Comparison of ENCODE assay signal across 16 cellular contexts in genomic region chr3:88589131-88589530, GRCh38.
DNase-seq lines count a peak whose midpoint lies in the region; ATAC-seq, FAIRE-seq and TF ChIP-seq lines count a peak whose summit lies in the region.
"Had no signal": no experiment of that assay in that cellular context is flagged by ENCODE, and none has a peak within 500 bp of the region (broad histone marks: within the 10 kb centered on the region; RNA-seq: fewer than 3 reads in every experiment).

No MANE protein-coding gene starts in this region.

- no peaks in the 10 kb centered on the region for H3K36me3 Mint-ChIP-seq in GM23338 (ENCODE audit: low read depth)
- no peaks in the 10 kb centered on the region for H3K36me3 Mint-ChIP-seq in WTC11
- H3K36me3 Mint-ChIP-seq in glutamatergic neuron (ENCODE audit: unreplicated experiment), result no peaks in the 10 kb centered on the region
- H3K36me3 Mint-ChIP-seq in neural progenitor cell, result no peaks in the 10 kb centered on the region

- POLR2A ChIA-PET in WTC11 (lab: Charles Lee), result no interaction called here

- TF ChIP-seq CTCF in GM23338 (conservative IDR thresholded peaks at IDR 0.05; ENCODE audit: low read depth in 2 of 2) (no peak), WTC11 (IDR thresholded peaks at IDR 0.05) (no peak), glutamatergic neuron (IDR thresholded peaks at IDR 0.05; ENCODE audit: partially characterized antibody, unreplicated experiment) (no peak), neural progenitor cell (IDR thresholded peaks at IDR 0.05) (no peak)

- H3K79me2 ChIP-seq in GM23338 (replicated peaks; ENCODE audit: insufficient read depth) (no peaks in the 10 kb centered on the region), neural progenitor cell (ENCODE audit: low read depth) (no peaks in the 10 kb centered on the region)

- CTCF ChIA-PET in WTC11 (lab: Charles Lee), result no interaction called here

- H3K9me3 Mint-ChIP-seq in GM23338 (no peaks in the 10 kb centered on the region), WTC11 (no peaks in the 10 kb centered on the region), glutamatergic neuron (ENCODE audit: unreplicated experiment) (peaks cover 3% of the 10 kb centered on the region), neural progenitor cell (peaks cover 3% of the 10 kb centered on the region)
- H3K9me3 Mint-ChIP-seq: H9 had no signal

- H3K27me3 Mint-ChIP-seq in GM23338 (ENCODE audit: insufficient read depth, low read depth, poor library complexity) (no peaks in the 10 kb centered on the region), WTC11 (ENCODE audit: low read depth) (no peaks in the 10 kb centered on the region), glutamatergic neuron (ENCODE audit: unreplicated experiment) (no peaks in the 10 kb centered on the region), neural progenitor cell (ENCODE audit: insufficient read depth, low read depth) (peaks cover 2% of the 10 kb centered on the region)

- no peaks in the 10 kb centered on the region for H3K9me3 ChIP-seq in neural progenitor cell (ENCODE audit: low read depth)
- H3K9me3 ChIP-seq: A549 had no signal

- DNase-seq in GM23338 (ENCODE audit: low spot score) (peak; percentile 3), WTC11 (ENCODE audit: low spot score) (no peak), glutamatergic neuron (no peak), neural progenitor cell (ENCODE audit: low spot score) (peak; percentile 7), GM19239 (ENCODE audit: insufficient read length, low spot score) (no peak)
- DNase-seq in activated CD4-positive, alpha-beta T cell treated with anti-CD3 and anti-CD28 coated beads for 4 hours, result no peak
- DNase-seq: AML-193, H9, NCI-H2029, NCI-H2171 treated with DMSO at 0.1 percent for 48 hours, NCI-H510A had no signal

- ATAC-seq in GM23338 (no peak), WTC11 (peak; percentile 30), HG02610 (IDR thresholded peaks at IDR 0.05; ENCODE audit: unreplicated experiment) (no peak), GM21576 (IDR thresholded peaks at IDR 0.05; ENCODE audit: unreplicated experiment) (no peak)
- ATAC-seq: A549, Panc1, Right ventricle myocardium inferior had no signal

- H2AFZ ChIP-seq in GM23338 (no peak overlapping the region), neural progenitor cell (replicated peaks) (peak overlapping the region; percentile 35)

- no peaks in the 10 kb centered on the region for H3K9me2 ChIP-seq in GM23338 (ENCODE audit: insufficient read depth)

- H3K27ac ChIP-seq in GM23338 (ENCODE audit: low read depth) (no peak overlapping the region), neural progenitor cell (no peak overlapping the region)
- H3K27ac ChIP-seq: A549 had no signal

- no peaks in the 10 kb centered on the region for H3F3A ChIP-seq in GM23338 (replicated peaks; ENCODE audit: low read depth)
- no peaks in the 10 kb centered on the region for H3F3A ChIP-seq in neural progenitor cell (ENCODE audit: low read depth)

- H3K4me1 Mint-ChIP-seq in GM23338 (peaks cover 17% of the 10 kb centered on the region; the same call in 2 of the 3 replicates), WTC11 (peaks cover 26% of the 10 kb centered on the region), glutamatergic neuron (ENCODE audit: low read depth, unreplicated experiment) (peaks cover 28% of the 10 kb centered on the region), neural progenitor cell (peaks cover 26% of the 10 kb centered on the region)

- H3K27me3 ChIP-seq in GM23338 (ENCODE audit: insufficient read depth) (no peaks in the 10 kb centered on the region), neural progenitor cell (no peaks in the 10 kb centered on the region)

- H3K4me1 ChIP-seq in GM23338 (ENCODE audit: insufficient read depth) (peaks cover 24% of the 10 kb centered on the region), neural progenitor cell (peaks cover 25% of the 10 kb centered on the region)
- H3K4me1 ChIP-seq: A549 had no signal

- H3K4me2 ChIP-seq in GM23338 (0 out of 2 replicates have a peak overlapping the region, but pooled peaks have one; percentile 17), neural progenitor cell (no peak overlapping the region)
- H3K4me2 ChIP-seq: A549 had no signal

- H3K4me3 Mint-ChIP-seq in GM23338 (no peak overlapping the region), WTC11 (no peak overlapping the region), glutamatergic neuron (ENCODE audit: unreplicated experiment) (peak overlapping the region; percentile 20), neural progenitor cell (no peak overlapping the region)
- H3K4me3 Mint-ChIP-seq: H9 had no signal

- H3K9ac ChIP-seq in neural progenitor cell, result no peak overlapping the region

- H3K4me3 ChIP-seq in GM23338 (no peak overlapping the region), neural progenitor cell (no peak overlapping the region)
- H3K4me3 ChIP-seq: A549 had no signal

- H4K20me1 ChIP-seq in GM23338 (replicated peaks; ENCODE audit: insufficient read depth) (no peaks in the 10 kb centered on the region), neural progenitor cell (ENCODE audit: low read depth) (no peaks in the 10 kb centered on the region)

- no peak for FAIRE-seq in GM19239 (lab: Jason Lieb, UNC)
- FAIRE-seq: A549 had no signal

- H3K27ac Mint-ChIP-seq in GM23338 (peak overlapping the region; percentile 87), WTC11 (0 out of 2 replicates have a peak overlapping the region, but pooled peaks have one; percentile 21), glutamatergic neuron (ENCODE audit: unreplicated experiment) (peak overlapping the region; percentile 85), neural progenitor cell (no peak overlapping the region)
- H3K27ac Mint-ChIP-seq: H9 had no signal

- H3K36me3 ChIP-seq in GM23338 (ENCODE audit: insufficient read depth) (no peaks in the 10 kb centered on the region), neural progenitor cell (no peaks in the 10 kb centered on the region)

TF ChIP-seq in GM23338, 12 proteins besides CTCF, POLR2A, EP300 and RAD21:
- no peak for TF ChIP-seq EZH2 (IDR thresholded peaks at IDR 0.05; ENCODE audit: low read depth, unreplicated experiment)
- no peak for TF ChIP-seq NANOG (IDR thresholded peaks at IDR 0.05; ENCODE audit: borderline replicate concordance)
- no peak for TF ChIP-seq POLR2AphosphoS5 (IDR thresholded peaks at IDR 0.05; ENCODE audit: low read depth)
- TF ChIP-seq ETS1 (IDR thresholded peaks at IDR 0.05), result no peak

TF ChIP-seq in WTC11, 78 proteins besides CTCF, POLR2A, EP300 and RAD21:
- TF ChIP-seq FOXK1 (CRISPR knock-in tag; IDR thresholded peaks at IDR 0.05) (no peak), ESRRA (CRISPR knock-in tag; IDR thresholded peaks at IDR 0.05; ENCODE audit: borderline replicate concordance) (no peak), FOXP1 (CRISPR knock-in tag; IDR thresholded peaks at IDR 0.05; ENCODE audit: borderline replicate concordance) (no peak), E2F4 (CRISPR knock-in tag; IDR thresholded peaks at IDR 0.05; ENCODE audit: borderline replicate concordance, low read depth) (no peak), TEAD4 (CRISPR knock-in tag; IDR thresholded peaks at IDR 0.05) (no peak), SMAD3 (CRISPR knock-in tag; IDR thresholded peaks at IDR 0.05; ENCODE audit: borderline replicate concordance) (no peak), MYBL2 (CRISPR knock-in tag; IDR thresholded peaks at IDR 0.05) (no peak), ZNF121 (CRISPR knock-in tag; IDR thresholded peaks at IDR 0.05) (no peak), USF1 (CRISPR knock-in tag; IDR thresholded peaks at IDR 0.05) (no peak), ERG (CRISPR knock-in tag; IDR thresholded peaks at IDR 0.05) (no peak), CREB1 (CRISPR knock-in tag; IDR thresholded peaks at IDR 0.05) (no peak), CREM (CRISPR knock-in tag; IDR thresholded peaks at IDR 0.05) (no peak), ZMAT4 (CRISPR knock-in tag; IDR thresholded peaks at IDR 0.05) (no peak)
TF ChIP-seq in WTC11: peak in this region for 0.

Comparison
In these comparisons a context has a peak if more than half of its experiments do, and no peak if none do; other contexts are left out.
1. DNase-seq: peak in GM23338 (single experiment) and neural progenitor cell (single experiment); none in WTC11 (single experiment), glutamatergic neuron (single experiment), activated CD4-positive, alpha-beta T cell treated with anti-CD3 and anti-CD28 coated beads for 4 hours (0 of 2) and GM19239 (single experiment).